ENCODE assay signal across 15 cellular contexts in the genomic region with DNA sequence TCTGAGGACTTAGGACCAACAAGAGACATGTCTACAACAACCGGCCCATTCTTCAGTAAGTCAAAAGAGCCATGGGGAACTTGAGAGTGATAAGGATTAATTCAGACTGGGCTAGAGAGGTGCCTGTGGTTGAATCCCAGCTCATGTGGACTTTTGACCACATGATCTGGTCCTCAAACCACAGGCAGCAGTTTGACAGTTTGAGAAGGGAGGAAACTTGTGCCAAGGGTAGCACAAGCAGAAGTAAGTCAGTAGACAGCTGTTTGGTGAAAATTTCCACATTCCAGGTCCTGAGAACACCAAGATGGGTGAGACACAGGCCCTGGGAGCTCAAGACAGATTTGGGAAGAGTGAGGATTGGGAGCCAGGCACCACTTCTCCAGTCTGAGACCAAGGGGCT. TPM values are rescaled to one million over a fixed set of nuclear protein-coding genes. Genes with fewer than 3 reads are reported as not detected.
A peak's percentile ranks its signal among the peaks of the same experiment; 100 is the strongest.
DNase-seq lines count a peak whose midpoint lies in the region; ATAC-seq and TF ChIP-seq lines count a peak whose summit lies in the region.
"Had no signal": no experiment of that assay in that cellular context is flagged by ENCODE, and none has a peak within 500 bp of the region (broad histone marks: within the 10 kb centered on the region; RNA-seq: fewer than 3 reads in every experiment).

No MANE protein-coding gene starts in this region.

- H3K27me3 Mint-ChIP-seq in activated B cell treated with CpG ODN at 0.5 μM for 24 hours (no peaks in the 10 kb centered on the region), natural killer cell (ENCODE audit: low read depth in 2 of 2) (peaks cover 0 to 6% of the 10 kb centered on the region in 2 donors)

- peak overlapping the region; percentile 97 for H3K27ac Mint-ChIP-seq in activated B cell treated with CpG ODN at 0.5 μM for 24 hours
- H3K27ac Mint-ChIP-seq in natural killer cell: peak overlapping the region in 1 of 2 donors; percentile 27

- H3K9me3 Mint-ChIP-seq in activated B cell treated with CpG ODN at 0.5 μM for 24 hours: peaks cover 13% of the 10 kb centered on the region
- no peaks in the 10 kb centered on the region for H3K9me3 Mint-ChIP-seq in natural killer cell

- ATAC-seq in activated B cell treated with CpG ODN at 0.5 μM for 24 hours (ENCODE audit: low read depth) (no peak), HG02938 (IDR thresholded peaks at IDR 0.05; ENCODE audit: unreplicated experiment) (no peak), natural killer cell (no peak), HG03439 (IDR thresholded peaks at IDR 0.05; ENCODE audit: unreplicated experiment) (no peak)

- POLR2A ChIA-PET in activated B cell treated with CpG ODN at 0.5 μM for 24 hours (lab: Charles Lee): interaction anchor here (0.7 to 3.4 kb wide), 11 partner anchors 13 to 184 kb away, joined by 3 to 26 read pairs (median 9); a partner anchor contains a TSS

- TF ChIP-seq CTCF in activated B cell treated with CpG ODN at 0.5 μM for 24 hours (IDR thresholded peaks at IDR 0.05) (no peak), natural killer cell (IDR thresholded peaks at IDR 0.05) (no peak)

- H3K4me1 Mint-ChIP-seq in activated B cell treated with CpG ODN at 0.5 μM for 24 hours (peaks cover 62% of the 10 kb centered on the region), natural killer cell (peaks cover 13 to 30% of the 10 kb centered on the region in 2 donors)

- CTCF ChIA-PET in activated B cell treated with CpG ODN at 0.5 μM for 24 hours (lab: Charles Lee): interaction anchor here (1.0 to 7.2 kb wide), 18 partner anchors 10 to 562 kb away, joined by 3 to 218 read pairs (median 14); a partner anchor contains a TSS

- H3K4me3 Mint-ChIP-seq in activated B cell treated with CpG ODN at 0.5 μM for 24 hours (peak overlapping the region; percentile 15), natural killer cell (no peak overlapping the region)

- H3K36me3 Mint-ChIP-seq in activated B cell treated with CpG ODN at 0.5 μM for 24 hours (ENCODE audit: low read depth): peaks cover 17% of the 10 kb centered on the region
- H3K36me3 Mint-ChIP-seq in natural killer cell: no peaks in the 10 kb centered on the region

- intact Hi-C loops in activated B cell treated with CpG ODN at 0.5 μM for 24 hours (cut with micrococcal nuclease): loop anchor here (1.0 to 5.0 kb wide), 6 partner anchors 14 to 1124 kb away; no protein-coding TSS in a partner anchor
- intact Hi-C loops in natural killer cell (cut with micrococcal nuclease): no loop called here

- DNase-seq in GDM1 (lab: John Stamatoyannopoulos, UW) (peak; percentile 55), MV-4-11 (lab: John Stamatoyannopoulos, UW) (peak; percentile 95), activated B cell treated with CpG ODN at 0.5 μM for 24 hours (no peak), pons (ENCODE audit: low spot score) (peak; percentile 64), natural killer cell (no peak), amniotic stem cell (lab: John Stamatoyannopoulos, UW) (no peak)
- DNase-seq: activated CD4-positive, alpha-beta T cell treated with anti-CD3 and anti-CD28 coated beads for 1 hour; activated T-cell treated with anti-CD3 and anti-CD28 coated beads for 4 hours; cerebellar nuclear complex; kidney glomerular epithelial cell; psoas muscle; stimulated activated CD4-positive, alpha-beta T cell treated with anti-CD3 and anti-CD28 coated beads, Interleukin-2, amount 100 ng/mL, for 24 hours had no signal

RNA-seq across cellular contexts. Expression of a gene that starts 19.8 kb away (rescaled TPM):
- 26.3 and 27.3 TPM in 2 replicates for total RNA-seq in activated B cell treated with CpG ODN at 0.5 μM for 24 hours
- 10 to 100 TPM; 19.0 to 27.5 (median 22.9) TPM for total RNA-seq in natural killer cell

RNA-seq across cellular contexts. Expression of a gene that starts 32.1 kb away (rescaled TPM):
- 47.0 and 52.2 TPM in 2 replicates for total RNA-seq in activated B cell treated with CpG ODN at 0.5 μM for 24 hours
- total RNA-seq in natural killer cell: 10 to 100 TPM; 29.0 to 41.8 (median 38.7) TPM

RNA-seq across cellular contexts. Expression of a gene that starts 50.3 kb away (rescaled TPM):
- total RNA-seq in activated B cell treated with CpG ODN at 0.5 μM for 24 hours: not detected in 2 replicates
- total RNA-seq in natural killer cell: not detected
- total RNA-seq: psoas muscle, vagina had no signal

RNA-seq across cellular contexts. Expression of a gene that starts 53.0 kb away (rescaled TPM):
- total RNA-seq in activated B cell treated with CpG ODN at 0.5 μM for 24 hours (36.4 and 40.3 TPM in 2 replicates), natural killer cell (10 to 100 TPM; 50.4 to 58.7 (median 52.3) TPM)

Comparison
In these comparisons a context has a peak if more than half of its experiments do, and no peak if none do; other contexts are left out.
1. DNase-seq: peak in GDM1 (single experiment), MV-4-11 (single experiment) and pons (single experiment); none in activated B cell treated with CpG ODN at 0.5 μM for 24 hours (single experiment), natural killer cell (single experiment) and amniotic stem cell (single experiment).